Comparison of ENCODE assay signal across 28 cellular contexts in the genomic region with DNA sequence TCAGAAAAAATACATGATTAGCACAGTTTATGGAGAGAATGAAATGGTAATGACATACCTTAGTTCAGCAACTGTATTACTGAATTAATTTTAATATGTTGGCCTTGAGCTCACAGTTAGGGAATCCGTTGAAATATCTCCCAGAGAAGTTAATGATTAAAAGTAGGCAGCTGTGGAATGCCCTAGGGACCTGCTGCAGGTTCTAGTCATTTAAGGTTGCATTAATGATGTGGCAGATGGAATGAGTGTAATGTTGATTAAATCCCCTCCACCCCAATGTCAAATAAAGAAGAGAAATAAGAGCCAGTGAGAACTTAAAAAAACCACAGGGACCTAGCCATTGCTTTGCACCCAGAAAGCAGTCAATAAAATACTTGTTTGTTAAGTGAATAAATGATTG. TPM values are rescaled to one million over a fixed set of nuclear protein-coding genes. Genes with fewer than 3 reads are reported as not detected.
DNase-seq lines count a peak whose midpoint lies in the region; ATAC-seq and TF ChIP-seq lines count a peak whose summit lies in the region.
"Had no signal": no experiment of that assay in that cellular context is flagged by ENCODE, and none has a peak within 500 bp of the region (broad histone marks: within the 10 kb centered on the region; RNA-seq: fewer than 3 reads in every experiment).

No MANE protein-coding gene starts in this region.

- H3K4me3 ChIP-seq in body of pancreas = no peak overlapping the region
- H3K4me3 ChIP-seq: dorsolateral prefrontal cortex, left ventricle myocardium inferior, neural progenitor cell, psoas muscle had no signal

- no peaks in the 10 kb centered on the region for H3K36me3 ChIP-seq in body of pancreas (replicated peaks in 1 of 2; ENCODE audit: insufficient read depth in 1 of 2, low read depth in 2 of 2)
- H3K36me3 ChIP-seq: BE2C, left ventricle myocardium inferior, neural progenitor cell had no signal

- in situ Hi-C loops in ACHN (cut with HindIII; ENCODE audit: low pct_ligation_motif_present, low pct_unique_long_range_greater_than_20kb, low sequenced_read_pairs) = no loop called here

- H3K27me3 ChIP-seq in body of pancreas = no peaks in the 10 kb centered on the region
- H3K27me3 ChIP-seq: BE2C, dorsolateral prefrontal cortex, neural progenitor cell had no signal

- no peak for TF ChIP-seq POLR2A in body of pancreas (IDR thresholded peaks at IDR 0.05)

- 12 to 24% methylated on average over 1 of the region's 1 CpG for WGBS in body of pancreas, 2 donors

- no peak for TF ChIP-seq CTCF in body of pancreas (IDR thresholded peaks at IDR 0.05)
- no peak for TF ChIP-seq CTCF in mesothelial cell of epicardium (IDR thresholded peaks at IDR 0.05; ENCODE audit: unreplicated experiment)

- peak overlapping the region in 3 of 4 donors; percentile 15 to 62 (median 21) for H3K27ac ChIP-seq in body of pancreas
- H3K27ac ChIP-seq: dorsolateral prefrontal cortex, left ventricle myocardium inferior, neural progenitor cell, psoas muscle had no signal

- peak; percentile 35 for DNase-seq in ACHN
- peak; percentile 43 to 88 for DNase-seq in NCI-H524 (lab: John Stamatoyannopoulos, UW)
- peak in 1 of 4 donors; percentile 14 for DNase-seq in body of pancreas
- no peak for DNase-seq in mesothelial cell of epicardium (ENCODE audit: low spot score in 2 of 2, unreplicated experiment in 2 of 2)
- no peak for DNase-seq in NCI-H2081 treated with DMSO at 0.1 percent for 48 hours (lab: John Stamatoyannopoulos, UW)
- no peak for DNase-seq in midbrain (lab: John Stamatoyannopoulos, UW)
- no peak for DNase-seq in T1000 (lab: John Stamatoyannopoulos, UW)
- no peak for DNase-seq in SIG-M5 (lab: John Stamatoyannopoulos, UW)
- DNase-seq: activated CD4-positive, alpha-beta T cell treated with anti-CD3 and anti-CD28 coated beads for 4 hours; activated gamma-delta T cell treated with Interleukin-2 at 50 U/mL for 16 hours; activated T-cell treated with anti-CD3 and anti-CD28 coated beads, Interleukin-2, amount 50 U/mL, for 24 hours; BE2C; cerebellar nuclear complex; dorsolateral prefrontal cortex; glutamatergic neuron; H7; Kasumi-1; left ventricle myocardium inferior; NCI-H1694 treated with DMSO at 0.1 percent for 48 hours; NK-92 treated with Interleukin-12 subunit alpha and Interleukin-12 subunit beta, amount 100 ng/mL, for 24 hours; psoas muscle; SHP77 treated with DMSO at 0.1 percent for 48 hours; stimulated activated CD8-positive, alpha-beta memory T cell treated with anti-CD3 and anti-CD28 coated beads, Interleukin-4, amount 100 ng/mL, for 48 hours; trophoblast cell had no signal

- peak; percentile 85 for ATAC-seq in body of pancreas
- ATAC-seq: psoas muscle had no signal

- intact Hi-C loops in body of pancreas (cut with DNase I) = no loop called here

- H3K4me3 Mint-ChIP-seq in mesothelial cell of epicardium = no peak overlapping the region
- H3K4me3 Mint-ChIP-seq: activated T-cell treated with anti-CD3 and anti-CD28 coated beads, Interleukin-2, amount 50 U/mL, for 24 hours; neural progenitor cell had no signal

- peaks cover 39% of the 10 kb centered on the region for H3K4me1 ChIP-seq in body of pancreas
- H3K4me1 ChIP-seq: BE2C, left ventricle myocardium inferior, psoas muscle had no signal

- H3K9me3 Mint-ChIP-seq in mesothelial cell of epicardium = peaks cover 13% of the 10 kb centered on the region
- H3K9me3 Mint-ChIP-seq: activated T-cell treated with anti-CD3 and anti-CD28 coated beads, Interleukin-2, amount 50 U/mL, for 24 hours had no signal

- H3K27me3 Mint-ChIP-seq in mesothelial cell of epicardium (ENCODE audit: low read depth) = no peaks in the 10 kb centered on the region

- H3K36me3 Mint-ChIP-seq in mesothelial cell of epicardium = peaks cover 10% of the 10 kb centered on the region

- peak overlapping the region; percentile 70 for H3K27ac Mint-ChIP-seq in mesothelial cell of epicardium
- H3K27ac Mint-ChIP-seq: activated T-cell treated with anti-CD3 and anti-CD28 coated beads, Interleukin-2, amount 50 U/mL, for 24 hours had no signal

- H3K9me3 ChIP-seq in body of pancreas = no peaks in the 10 kb centered on the region
- H3K9me3 ChIP-seq: BE2C, left ventricle myocardium inferior, psoas muscle had no signal

- H3K4me1 Mint-ChIP-seq in mesothelial cell of epicardium = peaks cover 25% of the 10 kb centered on the region

RNA-seq across cellular contexts. Expression of a gene that starts 40.3 kb away (rescaled TPM):
- total RNA-seq in body of pancreas (1 to 10 TPM; 7.5 to 8.6 TPM), mesothelial cell of epicardium (39.1 to 41.5 TPM (median 40.0 TPM) in 3 replicates)

RNA-seq across cellular contexts. Expression of a gene that starts 48.8 kb away (rescaled TPM):
- 10 to 100 TPM; 20.4 to 23.1 TPM for total RNA-seq in body of pancreas
- total RNA-seq in mesothelial cell of epicardium = 27.6 to 28.3 TPM (median 27.9 TPM) in 3 replicates
- total RNA-seq: A673; activated CD8-positive, alpha-beta memory T cell treated with anti-CD3 and anti-CD28 coated beads for 36 hours; H7; left ventricle myocardium inferior; T-helper 1 cell treated with Interleukin-12 subunit alpha and Interleukin-12 subunit beta and Interleukin-4 antibody, amounts not matched to agents 30 ng/mL and 1 ng/mL, for 36 hours had no signal

Comparison
In these comparisons a context has a peak if more than half of its experiments do, and no peak if none do; other contexts are left out.
1. DNase-seq: peak in ACHN (single experiment) and NCI-H524 (2 of 2); none in mesothelial cell of epicardium (0 of 2), NCI-H2081 treated with DMSO at 0.1 percent for 48 hours (single experiment), midbrain (single experiment), T1000 (single experiment) and SIG-M5 (single experiment).